In the genomic region with DNA sequence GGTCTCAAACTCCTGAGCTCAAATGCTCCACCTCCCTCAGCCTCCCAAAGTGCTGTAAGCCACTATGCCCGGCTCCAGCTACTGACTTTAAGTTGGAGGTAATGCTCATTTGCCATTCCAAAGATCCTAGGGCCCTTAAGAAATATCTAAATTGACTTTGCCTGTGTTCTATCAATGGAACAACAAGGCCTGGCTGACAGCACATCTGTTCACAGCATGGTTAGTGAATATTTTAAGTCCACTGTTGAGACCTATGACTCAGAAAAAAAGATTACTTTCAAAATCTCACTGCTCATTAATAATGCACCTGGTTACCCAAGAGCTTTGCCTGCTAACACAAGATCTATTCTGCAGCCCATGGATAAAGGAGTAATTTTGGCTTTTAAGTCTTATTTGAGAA, we compare ENCODE assay signal across 23 cellular contexts. TPM values are rescaled to one million over a fixed set of nuclear protein-coding genes. Genes with fewer than 3 reads are reported as not detected.
DNase-seq lines count a peak whose midpoint lies in the region; ATAC-seq, FAIRE-seq and TF ChIP-seq lines count a peak whose summit lies in the region.
"Had no signal": no experiment of that assay in that cellular context is flagged by ENCODE, and none has a peak within 500 bp of the region (broad histone marks: within the 10 kb centered on the region; RNA-seq: fewer than 3 reads in every experiment).

No MANE protein-coding gene starts in this region.

- no peaks in the 10 kb centered on the region for H3K27me3 Mint-ChIP-seq in activated CD8-positive, alpha-beta T cell treated with anti-CD3 and anti-CD28 coated beads, Interleukin-2, amount 10 ng/mL, durations not matched to agents 7 days and 5 days (ENCODE audit: low read depth)
- H3K27me3 Mint-ChIP-seq in activated CD8-positive, alpha-beta T cell treated with anti-CD3 and anti-CD28 coated beads for 36 hours: no peaks in the 10 kb centered on the region
- no peaks in the 10 kb centered on the region for H3K27me3 Mint-ChIP-seq in natural killer cell treated with Interleukin-12 subunit alpha and Interleukin-12 subunit beta and Interleukin-15 and Interleukin-18, amount 100 ng/mL, for 72 hours

- H3K9me3 ChIP-seq in K562 (replicated peaks; ENCODE audit: control insufficient read depth, insufficient read depth, low read depth, low read length) (no peaks in the 10 kb centered on the region), upper lobe of left lung (no peaks in the 10 kb centered on the region)
- H3K9me3 ChIP-seq: heart left ventricle, pancreas, right atrium auricular region, stomach, transverse colon had no signal

- peaks cover 40% of the 10 kb centered on the region for H3K4me1 Mint-ChIP-seq in activated CD8-positive, alpha-beta T cell treated with anti-CD3 and anti-CD28 coated beads, Interleukin-2, amount 10 ng/mL, durations not matched to agents 7 days and 5 days (ENCODE audit: low read depth)
- peaks cover 34% of the 10 kb centered on the region for H3K4me1 Mint-ChIP-seq in activated CD8-positive, alpha-beta T cell treated with anti-CD3 and anti-CD28 coated beads for 36 hours (ENCODE audit: low read depth)
- peaks cover 29% of the 10 kb centered on the region in 2 donors for H3K4me1 Mint-ChIP-seq in natural killer cell treated with Interleukin-12 subunit alpha and Interleukin-12 subunit beta and Interleukin-15 and Interleukin-18, amount 100 ng/mL, for 72 hours (ENCODE audit: low read depth in 2 of 2)

- CTCF ChIA-PET in activated CD8-positive, alpha-beta T cell treated with anti-CD3 and anti-CD28 coated beads, Interleukin-2, amount 10 ng/mL, durations not matched to agents 7 days and 5 days (lab: Charles Lee): interaction anchor here (0.6 to 1.8 kb wide), 7 partner anchors 18 to 259 kb away, joined by 3 to 13 read pairs (median 3); a partner anchor contains a TSS
- CTCF ChIA-PET in activated CD8-positive, alpha-beta T cell treated with anti-CD3 and anti-CD28 coated beads for 36 hours (lab: Charles Lee): interaction anchor here (0.9 to 1.8 kb wide), 5 partner anchors 13 to 88 kb away, joined by 3 to 8 read pairs (median 5); no protein-coding TSS in a partner anchor
- CTCF ChIA-PET in K562 (lab: Yijun Ruan, JAX; ENCODE audit: low intra/inter-chr PET ratio): no interaction called here

- no peak overlapping the region for H3K4me3 Mint-ChIP-seq in activated CD8-positive, alpha-beta T cell treated with anti-CD3 and anti-CD28 coated beads, Interleukin-2, amount 10 ng/mL, durations not matched to agents 7 days and 5 days
- H3K4me3 Mint-ChIP-seq in activated CD8-positive, alpha-beta T cell treated with anti-CD3 and anti-CD28 coated beads for 36 hours: no peak overlapping the region
- H3K4me3 Mint-ChIP-seq in natural killer cell treated with Interleukin-12 subunit alpha and Interleukin-12 subunit beta and Interleukin-15 and Interleukin-18, amount 100 ng/mL, for 72 hours: peak overlapping the region; percentile 19
- H3K4me3 Mint-ChIP-seq: nephron had no signal

- peak overlapping the region; percentile 10 for H3K27ac Mint-ChIP-seq in activated CD8-positive, alpha-beta T cell treated with anti-CD3 and anti-CD28 coated beads, Interleukin-2, amount 10 ng/mL, durations not matched to agents 7 days and 5 days
- H3K27ac Mint-ChIP-seq in activated CD8-positive, alpha-beta T cell treated with anti-CD3 and anti-CD28 coated beads for 36 hours: no peak overlapping the region
- H3K27ac Mint-ChIP-seq in natural killer cell treated with Interleukin-12 subunit alpha and Interleukin-12 subunit beta and Interleukin-15 and Interleukin-18, amount 100 ng/mL, for 72 hours: peak overlapping the region; percentile 80 to 88

- no peaks in the 10 kb centered on the region for H3K36me3 ChIP-seq in K562 (ENCODE audit: control insufficient read depth, insufficient read depth, low read length)
- H3K36me3 ChIP-seq in upper lobe of left lung: no peaks in the 10 kb centered on the region
- H3K36me3 ChIP-seq: heart left ventricle, pancreas, right atrium auricular region, stomach, transverse colon had no signal

- H4K20me1 ChIP-seq in K562 (replicated peaks; ENCODE audit: control insufficient read depth, insufficient read depth, low read length): no peaks in the 10 kb centered on the region

- no TSS peak for BruUV-seq in K562 (replicated peaks; lab: Mats Ljungman, UMichigan)

- TF ChIP-seq POLR2A in K562 (conservative IDR thresholded peaks at IDR 0.05) (no peak), upper lobe of left lung (IDR thresholded peaks at IDR 0.05) (no peak)

- no peak for TF ChIP-seq RAD21 in K562 (CRISPR knock-in tag; conservative IDR thresholded peaks at IDR 0.05 in 1 of 2, IDR thresholded peaks at IDR 0.05 in 1 of 2)

- H3K9me1 ChIP-seq in K562 (ENCODE audit: control insufficient read depth, insufficient read depth, low read length): no peaks in the 10 kb centered on the region

- TF ChIP-seq EP300 in K562 (IDR thresholded peaks at IDR 0.05; ENCODE audit: low read length) (no peak), upper lobe of left lung (IDR thresholded peaks at IDR 0.05) (no peak)

- no peak overlapping the region for H2AFZ ChIP-seq in K562 (ENCODE audit: low read depth, low read length)

- H3K27me3 ChIP-seq in K562 (ENCODE audit: control insufficient read depth in 2 of 2, insufficient read depth in 2 of 2, low read length in 2 of 2): no peaks in the 10 kb centered on the region; a peak in 1 of 5 replicates
- H3K27me3 ChIP-seq in upper lobe of left lung: no peaks in the 10 kb centered on the region
- H3K27me3 ChIP-seq: heart left ventricle, right atrium auricular region, stomach, transverse colon had no signal

- ATAC-seq in activated CD8-positive, alpha-beta T cell treated with anti-CD3 and anti-CD28 coated beads, Interleukin-2, amount 10 ng/mL, durations not matched to agents 7 days and 5 days: no peak
- ATAC-seq in activated CD8-positive, alpha-beta T cell treated with anti-CD3 and anti-CD28 coated beads for 36 hours: no peak
- ATAC-seq in K562 (no peak), GM21619 (IDR thresholded peaks at IDR 0.05; ENCODE audit: unreplicated experiment) (no peak), upper lobe of left lung (ENCODE audit: low FRiP score in 2 of 2) (no peak)
- no peak for ATAC-seq in natural killer cell treated with Interleukin-12 subunit alpha and Interleukin-12 subunit beta and Interleukin-15 and Interleukin-18, amount 100 ng/mL, for 72 hours
- ATAC-seq: heart left ventricle, pancreas, Right ventricle myocardium inferior had no signal

- intact Hi-C loops in activated CD8-positive, alpha-beta T cell treated with anti-CD3 and anti-CD28 coated beads for 36 hours (cut with micrococcal nuclease): no loop called here
- intact Hi-C loops in K562 (cut with micrococcal nuclease): no loop called here

- peaks cover 32% of the 10 kb centered on the region for H3K79me2 ChIP-seq in K562 (ENCODE audit: control insufficient read depth, insufficient read depth, low read length)

- in situ Hi-C loops in K562 (cut with MboI): no loop called here

- H3K9ac ChIP-seq in K562 (ENCODE audit: insufficient read depth in 1 of 2, low read depth in 2 of 2, low read length in 2 of 2): no peak overlapping the region

- H3K36me3 Mint-ChIP-seq in activated CD8-positive, alpha-beta T cell treated with anti-CD3 and anti-CD28 coated beads, Interleukin-2, amount 10 ng/mL, durations not matched to agents 7 days and 5 days (ENCODE audit: low read depth): peaks cover 8% of the 10 kb centered on the region
- no peaks in the 10 kb centered on the region for H3K36me3 Mint-ChIP-seq in activated CD8-positive, alpha-beta T cell treated with anti-CD3 and anti-CD28 coated beads for 36 hours (ENCODE audit: low read depth)
- no peaks in the 10 kb centered on the region for H3K36me3 Mint-ChIP-seq in natural killer cell treated with Interleukin-12 subunit alpha and Interleukin-12 subunit beta and Interleukin-15 and Interleukin-18, amount 100 ng/mL, for 72 hours

- H3K9me3 Mint-ChIP-seq in activated CD8-positive, alpha-beta T cell treated with anti-CD3 and anti-CD28 coated beads, Interleukin-2, amount 10 ng/mL, durations not matched to agents 7 days and 5 days (ENCODE audit: insufficient read depth): no peaks in the 10 kb centered on the region
- H3K9me3 Mint-ChIP-seq in activated CD8-positive, alpha-beta T cell treated with anti-CD3 and anti-CD28 coated beads for 36 hours: peaks cover 4% of the 10 kb centered on the region
- H3K9me3 Mint-ChIP-seq in natural killer cell treated with Interleukin-12 subunit alpha and Interleukin-12 subunit beta and Interleukin-15 and Interleukin-18, amount 100 ng/mL, for 72 hours: no peaks in the 10 kb centered on the region

- 63% methylated on average over 1 of the region's 1 CpG for WGBS in K562 (ENCODE audit: insufficient coverage, low coverage, missing lambda C conversion rate)
- 95 to 100% methylated on average over 1 of the region's 1 CpG for WGBS in upper lobe of left lung, 2 donors

- no peak for TF ChIP-seq CTCF in activated CD8-positive, alpha-beta T cell treated with anti-CD3 and anti-CD28 coated beads for 36 hours (IDR thresholded peaks at IDR 0.05)
- TF ChIP-seq CTCF in K562 (IDR thresholded peaks at IDR 0.05 in 2 of 3, conservative IDR thresholded peaks at IDR 0.05 in 1 of 3; ENCODE audit: insufficient read depth in 2 of 3, low read depth in 1 of 3, low read length in 3 of 3) (no peak), upper lobe of left lung (IDR thresholded peaks at IDR 0.05) (no peak)

- no peak overlapping the region for H3K27ac ChIP-seq in K562 (ENCODE audit: extremely low read depth, low read depth, low read length)
- no peak overlapping the region for H3K27ac ChIP-seq in upper lobe of left lung
- H3K27ac ChIP-seq: pancreas, right atrium auricular region had no signal

- no peak overlapping the region for H3K4me2 ChIP-seq in K562 (ENCODE audit: insufficient read depth, low read length)

- POLR2A ChIA-PET in activated CD8-positive, alpha-beta T cell treated with anti-CD3 and anti-CD28 coated beads, Interleukin-2, amount 10 ng/mL, durations not matched to agents 7 days and 5 days (lab: Charles Lee): interaction anchor here (1.8 kb wide), 1 partner anchor 120 kb away, joined by 7 read pairs; a partner anchor contains a TSS
- POLR2A ChIA-PET in activated CD8-positive, alpha-beta T cell treated with anti-CD3 and anti-CD28 coated beads for 36 hours (lab: Charles Lee): interaction anchor here (1.3 kb wide), 1 partner anchor 13 kb away, joined by 3 read pairs; no protein-coding TSS in a partner anchor
- POLR2A ChIA-PET in K562 (lab: Yijun Ruan, JAX): interaction anchor here (1.0 kb wide), 1 partner anchor 108 kb away, joined by 4 read pairs; no protein-coding TSS in a partner anchor

- H3K4me3 ChIP-seq in K562 (no peak overlapping the region), upper lobe of left lung (no peak overlapping the region)
- H3K4me3 ChIP-seq: pancreas, right atrium auricular region, stomach, transverse colon had no signal

- no peak for FAIRE-seq in K562 (lab: Jason Lieb, UNC)
- FAIRE-seq: A204.1, endothelial cell of umbilical vein, pancreas had no signal

- H3K4me1 ChIP-seq in K562 (replicated peaks in 1 of 2; ENCODE audit: control insufficient read depth in 2 of 2, insufficient read depth in 2 of 2, low read length in 2 of 2): peaks cover 12 to 31% of the 10 kb centered on the region in 2 experiments
- peaks cover 0 to 16% (median 8%) of the 10 kb centered on the region in 4 donors for H3K4me1 ChIP-seq in upper lobe of left lung

- no peak for DNase-seq in activated CD8-positive, alpha-beta T cell treated with anti-CD3 and anti-CD28 coated beads, Interleukin-2, amount 10 ng/mL, durations not matched to agents 7 days and 5 days
- DNase-seq in activated CD8-positive, alpha-beta T cell treated with anti-CD3 and anti-CD28 coated beads for 36 hours: no peak
- DNase-seq in ELR (ENCODE audit: low read depth) (peak; percentile 25), K562 (ENCODE audit: extremely low read depth in 1 of 4, low spot score in 3 of 4) (no peak), upper lobe of left lung (no peak), kidney tubule cell (ENCODE audit: low spot score) (no peak)
- DNase-seq in natural killer cell treated with Interleukin-12 subunit alpha and Interleukin-12 subunit beta and Interleukin-15 and Interleukin-18, amount 100 ng/mL, for 72 hours (ENCODE audit: low spot score): no peak
- DNase-seq: amygdala, C1 segment of cervical spinal cord, DMS153, heart left ventricle, NCI-H1105 treated with DMSO at 0.1 percent for 48 hours, NCI-H2029 treated with DMSO at 0.1 percent for 48 hours, pancreas, stomach, SW 1271, transverse colon had no signal

RNA-seq across cellular contexts. Expression of a gene that starts 3.5 kb away (rescaled TPM):
- 10 to 100 TPM; 15.5 to 16.0 TPM for total RNA-seq in activated CD8-positive, alpha-beta T cell treated with anti-CD3 and anti-CD28 coated beads, Interleukin-2, amount 10 ng/mL, durations not matched to agents 7 days and 5 days
- 10 to 100 TPM in 1 of 2 experiments, 1 to 10 TPM in 1; 10.0 to 12.7 TPM for total RNA-seq in activated CD8-positive, alpha-beta T cell treated with anti-CD3 and anti-CD28 coated beads for 36 hours
- 31.2 and 100 TPM in 2 replicates for total RNA-seq in K562 (2011; cell fraction: chromatin; rRNA removed; ENCODE audit: low replicate concordance)
- 12.0 and 17.5 TPM in 2 replicates for total RNA-seq in K562 (2011; cell fraction: nucleolus; rRNA removed)
- 39.2 and 64.7 TPM in 2 replicates for total RNA-seq in K562 (2011; cell fraction: nucleoplasm; rRNA removed)
- total RNA-seq in K562 (2014; rRNA removed) (42.0 and 53.7 TPM in 2 replicates), K562 (2014; rRNA removed; fragmentation: Illumina TruSeq; extraction: Trizol) (96.7 and 113 TPM in 2 replicates), K562 (2015; rRNA removed; fragmentation: Illumina TruSeq; extraction: Trizol) (69.7 and 73.9 TPM in 2 replicates), K562 (2021) (66.4 and 66.7 TPM in 2 replicates), upper lobe of left lung (10 to 100 TPM in 1 of 6 donors, 1 to 10 TPM in 5; 2.1 to 15.0 (median 5.4) TPM)
- polyA plus RNA-seq in K562 (2011; rRNA removed) (40.6 and 61.7 TPM in 2 replicates), K562 (2014; fragmentation: Illumina TruSeq; extraction: Trizol) (54.3 and 62.1 TPM in 2 replicates), K562 (2014; fragmentation: Nextera tagmentation; extraction: Ambion mirVana) (10 to 100 TPM; 20.6 to 25.8 TPM), K562 (2014; rRNA removed) (45.4 and 50.5 TPM in 2 replicates)
- polyA plus RNA-seq in K562 (2011; cell fraction: cytosol; rRNA removed): 5.3 and 11.1 TPM in 2 replicates
- polyA plus RNA-seq in K562 (2011; cell fraction: nucleus; rRNA removed): 19.1 and 29.0 TPM in 2 replicates
- 29.6 and 39.3 TPM in 2 replicates for polyA plus RNA-seq in K562 (2012)
- 65.0 and 84.1 TPM in 2 replicates for polyA minus RNA-seq in K562 (2011; rRNA and poly(A)+ RNA removed)
- 24.6 and 25.9 TPM in 2 replicates for polyA minus RNA-seq in K562 (2011; cell fraction: cytosol; rRNA and poly(A)+ RNA removed)
- 28.0 and 57.1 TPM in 2 replicates for polyA minus RNA-seq in K562 (2011; cell fraction: nucleus; rRNA and poly(A)+ RNA removed)
- 10 to 100 TPM in 1 of 2 donors, 1 to 10 TPM in 1; 6.5 to 10.0 TPM for total RNA-seq in natural killer cell treated with Interleukin-12 subunit alpha and Interleukin-12 subunit beta and Interleukin-15 and Interleukin-18, amount 100 ng/mL, for 72 hours
